16 cellular contexts compared by ENCODE assay signal in genomic region chr6:129345890-129346289, GRCh38.
DNase-seq lines count a peak whose midpoint lies in the region; ATAC-seq and TF ChIP-seq lines count a peak whose summit lies in the region.
"Had no signal": no experiment of that assay in that cellular context is flagged by ENCODE, and none has a peak within 500 bp of the region (broad histone marks: within the 10 kb centered on the region; RNA-seq: fewer than 3 reads in every experiment).

No MANE protein-coding gene starts in this region.

- H3K36me3 ChIP-seq in ACC112 (ENCODE audit: insufficient read depth, low read length), result no peaks in the 10 kb centered on the region
- no peaks in the 10 kb centered on the region for H3K36me3 ChIP-seq in CD4-positive, alpha-beta memory T cell (ENCODE audit: insufficient read depth, low read length)
- H3K36me3 ChIP-seq: adrenal gland, SJCRH30 had no signal

- H3K27ac ChIP-seq in ACC112 (ENCODE audit: low read depth, low read length) (peak overlapping the region; percentile 72), RWPE1 (no peak overlapping the region)
- H3K27ac ChIP-seq in CD4-positive, alpha-beta memory T cell (ENCODE audit: low read depth, low read length), result no peak overlapping the region
- H3K27ac ChIP-seq: adrenal gland, gastrocnemius medialis, SJCRH30, testis had no signal

- no peaks in the 10 kb centered on the region for H3K4me1 Mint-ChIP-seq in CD4-positive, alpha-beta memory T cell
- H3K4me1 Mint-ChIP-seq: memory B cell, nephron progenitor cell had no signal

- ATAC-seq in HG03175 (IDR thresholded peaks at IDR 0.05; ENCODE audit: unreplicated experiment), result no peak
- ATAC-seq: gastrocnemius medialis had no signal

- peaks cover 2 to 7% of the 10 kb centered on the region in 2 donors for H3K27me3 Mint-ChIP-seq in CD4-positive, alpha-beta memory T cell

- H3K79me2 ChIP-seq in ACC112 (ENCODE audit: control insufficient read depth, insufficient read depth, low read length, unreplicated experiment), result no peaks in the 10 kb centered on the region

- no peak for TF ChIP-seq CTCF in RWPE1 (conservative IDR thresholded peaks at IDR 0.05; ENCODE audit: low read depth)
- TF ChIP-seq CTCF in fibroblast of pulmonary artery (IDR thresholded peaks at IDR 0.05; ENCODE audit: low read length, missing control alignments), result no peak

- H3K9me3 Mint-ChIP-seq in CD4-positive, alpha-beta memory T cell, result peaks cover 0 to 2% (median 0%) of the 10 kb centered on the region in 8 donors
- H3K9me3 Mint-ChIP-seq: memory B cell, nephron progenitor cell had no signal

- H3K4me1 ChIP-seq in ACC112 (ENCODE audit: control insufficient read depth, insufficient read depth, low read length, unreplicated experiment), result peaks cover 29% of the 10 kb centered on the region
- H3K4me1 ChIP-seq in CD4-positive, alpha-beta memory T cell (ENCODE audit: insufficient read depth, low read length), result no peaks in the 10 kb centered on the region
- H3K4me1 ChIP-seq: adrenal gland, gastrocnemius medialis, SJCRH30, testis had no signal

- H3K4me3 ChIP-seq in ACC112 (ENCODE audit: low read depth, low read length) (no peak overlapping the region), fibroblast of pulmonary artery (replicated peaks; ENCODE audit: low read depth, low read length) (no peak overlapping the region)
- no peak overlapping the region for H3K4me3 ChIP-seq in CD4-positive, alpha-beta memory T cell (ENCODE audit: low read length in 2 of 2)
- H3K4me3 ChIP-seq: adrenal gland, gastrocnemius medialis, SJCRH30, testis had no signal

- H3K36me3 Mint-ChIP-seq in CD4-positive, alpha-beta memory T cell, result peaks cover 0 to 5% of the 10 kb centered on the region in 2 donors
- H3K36me3 Mint-ChIP-seq: memory B cell had no signal

- intact Hi-C loops in CD4-positive, alpha-beta memory T cell (cut with micrococcal nuclease), result no loop called here

- H3K27ac Mint-ChIP-seq in CD4-positive, alpha-beta memory T cell, result no peak overlapping the region
- H3K27ac Mint-ChIP-seq: memory B cell, nephron progenitor cell had no signal

- H3K27me3 ChIP-seq in ACC112 (ENCODE audit: insufficient read depth, low read length), result no peaks in the 10 kb centered on the region
- no peaks in the 10 kb centered on the region for H3K27me3 ChIP-seq in CD4-positive, alpha-beta memory T cell (ENCODE audit: insufficient read depth, low read length)
- H3K27me3 ChIP-seq: adrenal gland, gastrocnemius medialis, SJCRH30, testis had no signal

- H3K4me3 Mint-ChIP-seq in CD4-positive, alpha-beta memory T cell, result no peak overlapping the region
- H3K4me3 Mint-ChIP-seq: memory B cell, nephron progenitor cell had no signal

- POLR2A ChIA-PET in RWPE1 (lab: Yijun Ruan, JAX; ENCODE audit: low non-redundant PET), result no interaction called here
- POLR2A ChIA-PET in CD4-positive, alpha-beta memory T cell (lab: Charles Lee; ENCODE audit: partially characterized antibody), result no interaction called here

- CTCF ChIA-PET in RWPE1 (lab: Yijun Ruan, JAX), result no interaction called here
- CTCF ChIA-PET in CD4-positive, alpha-beta memory T cell (lab: Charles Lee; ENCODE audit: partially characterized antibody), result no interaction called here

- DNase-seq in GM04504 (ENCODE audit: low read depth) (peak; percentile 76), RWPE1 (ENCODE audit: low spot score) (peak; percentile 12), fibroblast of pulmonary artery (ENCODE audit: low read depth) (peak; percentile 73), DMS79 (lab: John Stamatoyannopoulos, UW) (no peak), nucleus accumbens (lab: John Stamatoyannopoulos, UW) (no peak)
- DNase-seq in CD4-positive, alpha-beta memory T cell, result no peak
- DNase-seq: adrenal gland, gastrocnemius medialis, MV-4-11, nephron progenitor cell, SJCRH30, T1000, testis had no signal

- no peaks in the 10 kb centered on the region for H3K9me3 ChIP-seq in CD4-positive, alpha-beta memory T cell (ENCODE audit: control insufficient read depth in 1 of 2, low read length in 2 of 2)
- H3K9me3 ChIP-seq: adrenal gland, gastrocnemius medialis, SJCRH30, testis had no signal

- H2AFZ ChIP-seq in ACC112 (ENCODE audit: low read length, unreplicated experiment), result no peak overlapping the region

Comparison
In these comparisons a context has a peak if more than half of its experiments do, and no peak if none do; other contexts are left out.
1. DNase-seq: peak in GM04504 (single experiment), RWPE1 (single experiment) and fibroblast of pulmonary artery (single experiment); none in DMS79 (single experiment), nucleus accumbens (0 of 56) and CD4-positive, alpha-beta memory T cell (0 of 5).